ENCODE assay signal across 14 cellular contexts in the genomic region with DNA sequence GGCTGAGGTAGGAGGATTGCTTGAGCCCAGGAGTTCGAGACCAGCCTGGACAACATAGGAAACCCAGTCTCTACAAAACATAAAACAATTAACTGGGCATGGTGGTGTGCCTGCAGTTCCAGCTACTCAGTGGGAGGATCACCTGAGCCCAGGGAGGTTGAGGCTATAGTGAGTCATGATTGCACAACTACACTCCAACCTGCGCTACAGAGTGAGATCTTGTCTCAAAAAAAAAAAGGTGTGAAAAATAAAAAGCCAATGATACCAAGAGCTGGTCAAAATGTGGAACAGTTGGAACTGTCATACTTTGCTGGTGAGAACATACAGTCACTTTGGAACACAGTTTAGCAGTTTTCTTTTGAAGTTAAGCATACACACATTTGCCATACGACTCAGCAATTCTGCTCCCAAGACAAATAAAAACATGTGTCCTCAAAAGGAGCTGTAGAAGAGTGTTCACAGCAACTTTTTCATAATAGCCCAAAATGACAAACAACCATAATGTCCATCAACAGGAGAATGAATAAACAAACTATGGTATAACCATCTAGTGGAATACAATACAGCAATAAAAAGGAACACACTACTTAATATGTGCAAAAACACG. TPM values are rescaled to one million over a fixed set of nuclear protein-coding genes. Genes with fewer than 3 reads are reported as not detected.
DNase-seq lines count a peak whose midpoint lies in the region; ATAC-seq, FAIRE-seq and TF ChIP-seq lines count a peak whose summit lies in the region.
"Had no signal": no experiment of that assay in that cellular context is flagged by ENCODE, and none has a peak within 500 bp of the region (broad histone marks: within the 10 kb centered on the region; RNA-seq: fewer than 3 reads in every experiment).

No MANE protein-coding gene starts in this region.

- intact Hi-C loops in CD4-positive, alpha-beta T cell (cut with DNase I, micrococcal nuclease) = no loop called here
- intact Hi-C loops in HepG2 (cut with micrococcal nuclease; ENCODE audit: unreplicated experiment) = no loop called here

- no peaks in the 10 kb centered on the region for H3K9me3 ChIP-seq in CD4-positive, alpha-beta T cell (ENCODE audit: control insufficient read depth, low read length)
- H3K9me3 ChIP-seq in HepG2 (ENCODE audit: low read length) = no peaks in the 10 kb centered on the region

- no peak for DNase-seq in CD4-positive, alpha-beta T cell
- DNase-seq in M059J (ENCODE audit: low read depth) (peak; percentile 39), astrocyte of the spinal cord (ENCODE audit: low read depth, low spot score) (peak; percentile 12), HepG2 (ENCODE audit: low spot score) (no peak), CD1c-positive myeloid dendritic cell (ENCODE audit: extremely low spot score) (no peak), NCI-H446 (lab: John Stamatoyannopoulos, UW) (no peak), NCI-H524 (lab: John Stamatoyannopoulos, UW) (no peak), KBM-7 (no peak)
- DNase-seq: activated B cell treated with CpG ODN at 0.5 μM for 24 hours, H9, hypothalamus, Kasumi-1, SHP77 treated with DMSO at 0.1 percent for 48 hours had no signal

- H3K27me3 Mint-ChIP-seq in CD4-positive, alpha-beta T cell = no peaks in the 10 kb centered on the region
- H3K27me3 Mint-ChIP-seq: activated B cell treated with CpG ODN at 0.5 μM for 24 hours had no signal

- no peak for TF ChIP-seq EP300 in HepG2 (IDR thresholded peaks at IDR 0.05; ENCODE audit: low read depth in 2 of 2, low read length in 2 of 2)
- no peak for TF ChIP-seq EP300 in HepG2 (CRISPR knock-in tag; IDR thresholded peaks at IDR 0.05; ENCODE audit: borderline replicate concordance)

- TF ChIP-seq CTCF in CD4-positive, alpha-beta T cell (IDR thresholded peaks at IDR 0.05) = no peak
- TF ChIP-seq CTCF in astrocyte of the spinal cord (IDR thresholded peaks at IDR 0.05; ENCODE audit: low read depth, low read length) (no peak), HepG2 (CRISPR knock-in tag; IDR thresholded peaks at IDR 0.05) (no peak)

- peak; percentile 54 for FAIRE-seq in HepG2 (lab: Jason Lieb, UNC)
- FAIRE-seq: astrocyte had no signal

- H3K27me3 ChIP-seq in CD4-positive, alpha-beta T cell (ENCODE audit: control insufficient read depth, insufficient read depth, low read length) = no peaks in the 10 kb centered on the region
- H3K27me3 ChIP-seq in HepG2 (ENCODE audit: control insufficient read depth in 1 of 2, insufficient read depth in 2 of 2, low read length in 2 of 2) = no peaks in the 10 kb centered on the region

- TF ChIP-seq RAD21 in HepG2 (CRISPR knock-in tag; IDR thresholded peaks at IDR 0.05) = no peak

- no peak overlapping the region for H3K9ac ChIP-seq in HepG2 (ENCODE audit: insufficient read depth, low read depth, low read length)

- H3K4me2 ChIP-seq in HepG2 (ENCODE audit: low read depth, low read length) = no peak overlapping the region

- no peaks in the 10 kb centered on the region for H4K20me1 ChIP-seq in HepG2 (ENCODE audit: insufficient read depth, low read length)

- H3K4me1 ChIP-seq in HepG2 (ENCODE audit: insufficient read depth, low read length) = peaks cover 25% of the 10 kb centered on the region

- 26% methylated on average over 4 of the region's 4 CpGs for WGBS in HepG2 (ENCODE audit: low lambda C conversion rate)

- H2AFZ ChIP-seq in HepG2 (ENCODE audit: low read length) = no peak overlapping the region

- ATAC-seq in CD4-positive, alpha-beta T cell (ENCODE audit: poor library complexity) = peak; percentile 58
- peak; percentile 40; the same call in 1 of the 3 replicates for ATAC-seq in HepG2

- CTCF ChIA-PET in CD4-positive, alpha-beta T cell (lab: Charles Lee) = interaction anchor here (0.7 to 1.3 kb wide), 3 partner anchors 19 to 86 kb away, joined by 3 to 4 read pairs (median 3); no protein-coding TSS in a partner anchor
- CTCF ChIA-PET in HepG2 (lab: Yijun Ruan, JAX; ENCODE audit: low intra/inter-chr PET ratio, low total read pairs) = no interaction called here

- no peak overlapping the region for H3K27ac ChIP-seq in CD4-positive, alpha-beta T cell (ENCODE audit: low read depth, low read length)
- H3K27ac ChIP-seq in HepG2 (ENCODE audit: extremely low read length, insufficient read depth, low read length) = no peak overlapping the region

- no peaks in the 10 kb centered on the region for H3K9me3 Mint-ChIP-seq in CD4-positive, alpha-beta T cell
- H3K9me3 Mint-ChIP-seq: activated B cell treated with CpG ODN at 0.5 μM for 24 hours, H9 had no signal

- no peaks in the 10 kb centered on the region for H3K36me3 Mint-ChIP-seq in CD4-positive, alpha-beta T cell (ENCODE audit: low read depth)

- POLR2A ChIA-PET in CD4-positive, alpha-beta T cell (lab: Charles Lee) = interaction anchor here (0.6 to 1.0 kb wide), 2 partner anchors 20 to 23 kb away, joined by 3 read pairs; no protein-coding TSS in a partner anchor
- POLR2A ChIA-PET in HepG2 (lab: Yijun Ruan, JAX) = no interaction called here

- in situ Hi-C loops in astrocyte of the spinal cord (cut with HindIII; ENCODE audit: low sequenced_read_pairs) (no loop called here), HepG2 (cut with HindIII; ENCODE audit: extremely low pct_ligation_motif_present, low pct_unique_long_range_greater_than_20kb) (no loop called here), KBM-7 (cut with MboI; ENCODE audit: low pct_unique_long_range_greater_than_20kb, low sequenced_read_pairs) (no loop called here)

- H3K36me3 ChIP-seq in HepG2 (replicated peaks in 1 of 2; ENCODE audit: control insufficient read depth in 1 of 2, insufficient read depth in 2 of 2, low read length in 2 of 2) = no peaks in the 10 kb centered on the region

- TF ChIP-seq POLR2A in HepG2 (IDR thresholded peaks at IDR 0.05; ENCODE audit: insufficient read depth in 1 of 2, low read depth in 2 of 2, low read length in 2 of 2) = no peak

- H3K79me2 ChIP-seq in HepG2 (ENCODE audit: insufficient read depth, low read length) = no peaks in the 10 kb centered on the region

- peaks cover 25% of the 10 kb centered on the region for H3K4me1 Mint-ChIP-seq in CD4-positive, alpha-beta T cell (ENCODE audit: low read depth)

- no peak overlapping the region for H3K4me3 Mint-ChIP-seq in CD4-positive, alpha-beta T cell
- H3K4me3 Mint-ChIP-seq: activated B cell treated with CpG ODN at 0.5 μM for 24 hours, H9 had no signal

- no TSS peak for BruUV-seq in HepG2 (replicated peaks; lab: Mats Ljungman, UMichigan)

- H3K27ac Mint-ChIP-seq in CD4-positive, alpha-beta T cell = no peak overlapping the region
- H3K27ac Mint-ChIP-seq: activated B cell treated with CpG ODN at 0.5 μM for 24 hours, H9 had no signal

- H3K4me3 ChIP-seq in astrocyte of the spinal cord (ENCODE audit: low read depth, low read length) (no peak overlapping the region), HepG2 (replicated peaks in 1 of 3; ENCODE audit: insufficient read depth in 1 of 3, low read depth in 2 of 3, low read length in 3 of 3) (no peak overlapping the region)

RNA-seq across cellular contexts. Expression of gene FKBP5, which starts 21.6 kb away (rescaled TPM):
- total RNA-seq in CD4-positive, alpha-beta T cell = 10 to 100 TPM; 72.6 to 75.9 TPM
- 10.7 and 14.9 TPM in 2 replicates for total RNA-seq in M059J (2014; rRNA removed; shearing (Covaris generic))
- 17.4 and 30.9 TPM in 2 replicates for total RNA-seq in HepG2 (2016; rRNA removed; fragmentation: Illumina TruSeq; extraction: Trizol)
- total RNA-seq in HepG2 (2016; cell fraction: cytosol; rRNA removed; fragmentation: Illumina TruSeq; extraction: Trizol; ENCODE audit: low read depth) = 9.1 and 9.8 TPM in 2 replicates
- 17.4 and 28.9 TPM in 2 replicates for total RNA-seq in HepG2 (2016; cell fraction: insoluble cytoplasmic fraction; rRNA removed; fragmentation: Illumina TruSeq; extraction: Trizol)
- total RNA-seq in HepG2 (2016; cell fraction: membrane; rRNA removed; fragmentation: Illumina TruSeq; extraction: Trizol) = 15.6 and 16.6 TPM in 2 replicates
- 13.7 and 15.0 TPM in 2 replicates for total RNA-seq in HepG2 (2016; cell fraction: nucleus; rRNA removed; fragmentation: Illumina TruSeq; extraction: Trizol)
- 6.9 and 8.0 TPM in 2 replicates for polyA plus RNA-seq in HepG2 (2011; rRNA removed)
- 4.0 and 5.9 TPM in 2 replicates for polyA plus RNA-seq in HepG2 (2011; cell fraction: cytosol; rRNA removed)
- polyA plus RNA-seq in HepG2 (2011; cell fraction: nucleus; rRNA removed) = 2.9 and 3.5 TPM in 2 replicates
- polyA plus RNA-seq in HepG2 (2012) = 13.9 and 16.1 TPM in 2 replicates
- polyA plus RNA-seq in HepG2 (2016; cell fraction: cytosol; fragmentation: Illumina TruSeq; extraction: Trizol; ENCODE audit: low read depth) = 2.6 and 2.8 TPM in 2 replicates
- polyA plus RNA-seq in HepG2 (2016; cell fraction: insoluble cytoplasmic fraction; fragmentation: Illumina TruSeq; extraction: Trizol; ENCODE audit: low read depth) = 46.6 and 52.0 TPM in 2 replicates
- 10.4 and 11.9 TPM in 2 replicates for polyA plus RNA-seq in HepG2 (2016; cell fraction: membrane; fragmentation: Illumina TruSeq; extraction: Trizol; ENCODE audit: low read depth)
- polyA plus RNA-seq in HepG2 (2016; cell fraction: nucleus; fragmentation: Illumina TruSeq; extraction: Trizol; ENCODE audit: insufficient read depth, low read depth) = 24.1 and 24.8 TPM in 2 replicates
- polyA minus RNA-seq in HepG2 (2011; rRNA and poly(A)+ RNA removed; ENCODE audit: low replicate concordance) = 4.5 and 8.4 TPM in 2 replicates
- 6.9 and 7.1 TPM in 2 replicates for polyA minus RNA-seq in HepG2 (2011; cell fraction: cytosol; rRNA and poly(A)+ RNA removed)
- 7.6 and 10.1 TPM in 2 replicates for polyA minus RNA-seq in HepG2 (2011; cell fraction: nucleus; rRNA and poly(A)+ RNA removed)

RNA-seq across cellular contexts. Expression of gene ARMC12, which starts 26.5 kb away (rescaled TPM):
- 1 to 10 TPM; 1.9 to 2.8 TPM for total RNA-seq in CD4-positive, alpha-beta T cell
- 0.22 TPM in 1 of 2 replicates, not detected in the other for total RNA-seq in M059J (2014; rRNA removed; shearing (Covaris generic))
- total RNA-seq in HepG2 (2016; rRNA removed; fragmentation: Illumina TruSeq; extraction: Trizol) = not detected in 2 replicates
- total RNA-seq in HepG2 (2016; cell fraction: cytosol; rRNA removed; fragmentation: Illumina TruSeq; extraction: Trizol; ENCODE audit: low read depth) = not detected in 2 replicates
- total RNA-seq in HepG2 (2016; cell fraction: insoluble cytoplasmic fraction; rRNA removed; fragmentation: Illumina TruSeq; extraction: Trizol) = 0.17 TPM in 1 of 2 replicates, not detected in the other
- total RNA-seq in HepG2 (2016; cell fraction: membrane; rRNA removed; fragmentation: Illumina TruSeq; extraction: Trizol) = not detected in 2 replicates
- total RNA-seq in HepG2 (2016; cell fraction: nucleus; rRNA removed; fragmentation: Illumina TruSeq; extraction: Trizol) = not detected in 2 replicates
- 1.3 and 1.4 TPM in 2 replicates for polyA plus RNA-seq in HepG2 (2011; rRNA removed)
- 0.71 and 1.0 TPM in 2 replicates for polyA plus RNA-seq in HepG2 (2011; cell fraction: cytosol; rRNA removed)
- polyA plus RNA-seq in HepG2 (2011; cell fraction: nucleus; rRNA removed) = 4.4 and 4.7 TPM in 2 replicates
- polyA plus RNA-seq in HepG2 (2012) = 0.15 and 0.76 TPM in 2 replicates
- 0.15 TPM in 1 of 2 replicates, not detected in the other for polyA plus RNA-seq in HepG2 (2016; cell fraction: cytosol; fragmentation: Illumina TruSeq; extraction: Trizol; ENCODE audit: low read depth)
- polyA plus RNA-seq in HepG2 (2016; cell fraction: insoluble cytoplasmic fraction; fragmentation: Illumina TruSeq; extraction: Trizol; ENCODE audit: low read depth) = not detected in 2 replicates
- polyA plus RNA-seq in HepG2 (2016; cell fraction: membrane; fragmentation: Illumina TruSeq; extraction: Trizol; ENCODE audit: low read depth) = not detected in 2 replicates
- 0.47 TPM in 1 of 2 replicates, not detected in the other for polyA plus RNA-seq in HepG2 (2016; cell fraction: nucleus; fragmentation: Illumina TruSeq; extraction: Trizol; ENCODE audit: insufficient read depth, low read depth)
- 0.21 and 0.38 TPM in 2 replicates for polyA minus RNA-seq in HepG2 (2011; rRNA and poly(A)+ RNA removed; ENCODE audit: low replicate concordance)
- not detected in 2 replicates for polyA minus RNA-seq in HepG2 (2011; cell fraction: cytosol; rRNA and poly(A)+ RNA removed)
- 1.2 TPM in 1 of 2 replicates, not detected in the other for polyA minus RNA-seq in HepG2 (2011; cell fraction: nucleus; rRNA and poly(A)+ RNA removed)

Comparison
In these comparisons a context has a peak if more than half of its experiments do, and no peak if none do; other contexts are left out.
1. DNase-seq: peak in M059J (single experiment) and astrocyte of the spinal cord (single experiment); none in CD4-positive, alpha-beta T cell (0 of 10), HepG2 (single experiment), CD1c-positive myeloid dendritic cell (single experiment), NCI-H446 (0 of 2), NCI-H524 (0 of 2) and KBM-7 (single experiment).